ENCODE assay signal across 9 cellular contexts in genomic region chr2:3692375-3692774, GRCh38. TPM values are rescaled to one million over a fixed set of nuclear protein-coding genes. Genes with fewer than 3 reads are reported as not detected.
A peak's percentile ranks its signal among the peaks of the same experiment; 100 is the strongest.
DNase-seq lines count a peak whose midpoint lies in the region; ATAC-seq and TF ChIP-seq lines count a peak whose summit lies in the region.
"Had no signal": no experiment of that assay in that cellular context is flagged by ENCODE, and none has a peak within 500 bp of the region (broad histone marks: within the 10 kb centered on the region; RNA-seq: fewer than 3 reads in every experiment).

No MANE protein-coding gene starts in this region.

- H3K27me3 Mint-ChIP-seq in nephron (ENCODE audit: low read depth): peaks cover 14% of the 10 kb centered on the region

- TF ChIP-seq CTCF in GM12872 (IDR thresholded peaks at IDR 0.05; ENCODE audit: insufficient read depth, low read depth, low read length) (0 out of 3 replicates have a peak, but pooled peaks have one; percentile 20), ascending aorta (IDR thresholded peaks at IDR 0.05) (peak in 2 of 3 experiments; percentile 24 to 54), nephron (IDR thresholded peaks at IDR 0.05; ENCODE audit: unreplicated experiment in 3 of 3) (peak; percentile 53 to 60 (median 56))

- H3K27ac Mint-ChIP-seq in nephron: no peak overlapping the region
- H3K27ac Mint-ChIP-seq: T-helper 1 cell treated with Interleukin-12 subunit alpha and Interleukin-12 subunit beta and Interleukin-4 antibody, amounts not matched to agents 30 μg/mL and 1 μg/mL, for 36 hours had no signal

- H3K27ac ChIP-seq in ascending aorta (no peak overlapping the region), aorta (ENCODE audit: low read depth in 1 of 2, low read length in 2 of 2) (no peak overlapping the region)

- H3K4me3 ChIP-seq in ascending aorta (no peak overlapping the region), aorta (ENCODE audit: low read length in 2 of 2) (no peak overlapping the region)

- H3K36me3 ChIP-seq in ascending aorta: no peaks in the 10 kb centered on the region
- H3K36me3 ChIP-seq in aorta (ENCODE audit: control insufficient read depth in 1 of 2, insufficient read depth in 2 of 2, low read length in 1 of 2): no peaks in the 10 kb centered on the region

- DNase-seq in NCI-H146 (lab: John Stamatoyannopoulos, UW): peak; percentile 64
- DNase-seq in ascending aorta (ENCODE audit: low spot score in 2 of 2): no peak
- no peak for DNase-seq in activated T-cell treated with anti-CD3 and anti-CD28 coated beads for 4 hours
- DNase-seq in aorta: no peak

- ATAC-seq in GM18519 (IDR thresholded peaks at IDR 0.05; ENCODE audit: low FRiP score, unreplicated experiment) (no peak), GM18511 (IDR thresholded peaks at IDR 0.05; ENCODE audit: unreplicated experiment) (no peak), aorta (ENCODE audit: low FRiP score) (no peak)

- H3K36me3 Mint-ChIP-seq in nephron (ENCODE audit: low read depth): no peaks in the 10 kb centered on the region

- H3K4me1 Mint-ChIP-seq in nephron: no peaks in the 10 kb centered on the region

- no peak overlapping the region for H3K4me3 Mint-ChIP-seq in nephron
- H3K4me3 Mint-ChIP-seq: T-helper 1 cell treated with Interleukin-12 subunit alpha and Interleukin-12 subunit beta and Interleukin-4 antibody, amounts not matched to agents 30 μg/mL and 1 μg/mL, for 36 hours had no signal

- H3K9me3 ChIP-seq in ascending aorta: no peaks in the 10 kb centered on the region
- H3K9me3 ChIP-seq in aorta (ENCODE audit: control insufficient read depth, low read length): no peaks in the 10 kb centered on the region

- H3K4me1 ChIP-seq in ascending aorta: no peaks in the 10 kb centered on the region
- H3K4me1 ChIP-seq in aorta (ENCODE audit: control insufficient read depth in 1 of 2, insufficient read depth in 2 of 2, low read length in 2 of 2): no peaks in the 10 kb centered on the region

- intact Hi-C loops in ascending aorta (cut with DNase I) (loop anchor here (2.0 kb wide), 1 partner anchor 86 kb away; no protein-coding TSS in a partner anchor), aorta (cut with DNase I) (no loop called here)

- H3K9me3 Mint-ChIP-seq in nephron: peaks cover 19% of the 10 kb centered on the region

- no peaks in the 10 kb centered on the region for H3K27me3 ChIP-seq in ascending aorta
- H3K27me3 ChIP-seq in aorta (ENCODE audit: control insufficient read depth in 1 of 2, insufficient read depth in 2 of 2, low read length in 1 of 2): no peaks in the 10 kb centered on the region

RNA-seq across cellular contexts. Expression of gene DCDC2C, which starts 11.0 kb away (rescaled TPM):
- total RNA-seq in ascending aorta (2.4 TPM), aorta (under 1 TPM in 1 of 2 donors, not detected in 1; 0.27 TPM)
- 10 to 100 TPM in 1 of 2 donors, 1 to 10 TPM in 1; 2.4 to 10.7 TPM for polyA plus RNA-seq in aorta

RNA-seq across cellular contexts. Expression of gene ALLC, which starts 34.4 kb away (rescaled TPM):
- not detected for total RNA-seq in ascending aorta
- not detected for total RNA-seq in aorta
- 1 to 10 TPM; 1.4 to 5.3 TPM for polyA plus RNA-seq in aorta
